ENCODE assay signal across 19 cellular contexts in genomic region chr3:128573707-128574162, GRCh38.
DNase-seq lines count a peak whose midpoint lies in the region; ATAC-seq lines count a peak whose summit lies in the region.
"Had no signal": no experiment of that assay in that cellular context is flagged by ENCODE, and none has a peak within 500 bp of the region (broad histone marks: within the 10 kb centered on the region; RNA-seq: fewer than 3 reads in every experiment).

No MANE protein-coding gene starts in this region.

- POLR2A ChIA-PET in activated CD4-positive, alpha-beta T cell treated with anti-CD3 and anti-CD28 coated beads, Interleukin-2, amount 10 ng/mL, durations not matched to agents 7 days and 5 days (lab: Charles Lee), result no interaction called here

- peak; percentile 15 for DNase-seq in activated CD4-positive, alpha-beta T cell treated with anti-CD3 and anti-CD28 coated beads for 48 hours
- DNase-seq in activated CD4-positive, alpha-beta T cell treated with anti-CD3 and anti-CD28 coated beads, Interleukin-2, amount 10 ng/mL, durations not matched to agents 7 days and 5 days, result no peak
- peak; percentile 28 for DNase-seq in activated naive CD8-positive, alpha-beta T cell treated with anti-CD3 and anti-CD28 coated beads for 36 hours
- DNase-seq in left ventricle myocardium superior, result peak; percentile 52
- DNase-seq in glomerular visceral epithelial cell (ENCODE audit: extremely low spot score), result no peak
- no peak for DNase-seq in kidney tubule cell (ENCODE audit: low spot score)
- no peak for DNase-seq in GM03348 (ENCODE audit: low spot score)
- DNase-seq: adrenal gland; CD4-positive, CD25-positive, alpha-beta regulatory T cell; DMS53; endodermal cell; naive thymus-derived CD4-positive, alpha-beta T cell; NCI-H2081 treated with DMSO at 0.1 percent for 48 hours; NCI-H524; spleen; tibial artery had no signal

- H3K36me3 Mint-ChIP-seq in activated CD4-positive, alpha-beta T cell treated with anti-CD3 and anti-CD28 coated beads, Interleukin-2, amount 10 ng/mL, durations not matched to agents 7 days and 5 days (ENCODE audit: low read depth), result no peaks in the 10 kb centered on the region
- H3K36me3 Mint-ChIP-seq in activated naive CD8-positive, alpha-beta T cell treated with anti-CD3 and anti-CD28 coated beads for 36 hours, result no peaks in the 10 kb centered on the region
- H3K36me3 Mint-ChIP-seq in stimulated activated naive CD8-positive, alpha-beta T cell treated with anti-CD3 and anti-CD28 coated beads, Interleukin-15, Interleukin-2, amounts not matched to agents 100 ng/mL and 50 ng/mL, for 24 hours (ENCODE audit: low read depth), result no peaks in the 10 kb centered on the region
- H3K36me3 Mint-ChIP-seq: CD4-positive, CD25-positive, alpha-beta regulatory T cell; naive thymus-derived CD4-positive, alpha-beta T cell had no signal

- peak; percentile 73 for ATAC-seq in left ventricle myocardium superior

- no peak overlapping the region for H3K27ac Mint-ChIP-seq in activated CD4-positive, alpha-beta T cell treated with anti-CD3 and anti-CD28 coated beads, Interleukin-2, amount 10 ng/mL, durations not matched to agents 7 days and 5 days
- H3K27ac Mint-ChIP-seq in activated naive CD8-positive, alpha-beta T cell treated with anti-CD3 and anti-CD28 coated beads for 36 hours, result peak overlapping the region; percentile 45
- peak overlapping the region; percentile 84 for H3K27ac Mint-ChIP-seq in stimulated activated naive CD8-positive, alpha-beta T cell treated with anti-CD3 and anti-CD28 coated beads, Interleukin-15, Interleukin-2, amounts not matched to agents 100 ng/mL and 50 ng/mL, for 24 hours
- H3K27ac Mint-ChIP-seq: CD4-positive, CD25-positive, alpha-beta regulatory T cell; endodermal cell; progenitor cell of endocrine pancreas had no signal

- CTCF ChIA-PET in activated CD4-positive, alpha-beta T cell treated with anti-CD3 and anti-CD28 coated beads, Interleukin-2, amount 10 ng/mL, durations not matched to agents 7 days and 5 days (lab: Charles Lee), result interaction anchor here (1.1 to 1.5 kb wide), 2 partner anchors 8 to 15 kb away, joined by 3 to 4 read pairs; no protein-coding TSS in a partner anchor

- H3K9me3 Mint-ChIP-seq in activated CD4-positive, alpha-beta T cell treated with anti-CD3 and anti-CD28 coated beads, Interleukin-2, amount 10 ng/mL, durations not matched to agents 7 days and 5 days, result no peaks in the 10 kb centered on the region
- no peaks in the 10 kb centered on the region for H3K9me3 Mint-ChIP-seq in activated naive CD8-positive, alpha-beta T cell treated with anti-CD3 and anti-CD28 coated beads for 36 hours
- no peaks in the 10 kb centered on the region for H3K9me3 Mint-ChIP-seq in stimulated activated naive CD8-positive, alpha-beta T cell treated with anti-CD3 and anti-CD28 coated beads, Interleukin-15, Interleukin-2, amounts not matched to agents 100 ng/mL and 50 ng/mL, for 24 hours
- H3K9me3 Mint-ChIP-seq: activated T-helper 1 cell treated with anti-CD3 and anti-CD28 coated beads, Interleukin-12 subunit alpha, Interleukin-12 subunit beta, Interleukin-2, Interleukin-4 antibody, amounts not matched to agents 30 ng/mL and 10 ng/mL and 1 ng/mL, durations not matched to agents 14 hours and 24 hours and 36 hours; CD4-positive, CD25-positive, alpha-beta regulatory T cell; endodermal cell; naive thymus-derived CD4-positive, alpha-beta T cell had no signal

- H3K27me3 Mint-ChIP-seq in activated CD4-positive, alpha-beta T cell treated with anti-CD3 and anti-CD28 coated beads, Interleukin-2, amount 10 ng/mL, durations not matched to agents 7 days and 5 days, result peaks cover 28% of the 10 kb centered on the region
- H3K27me3 Mint-ChIP-seq in activated naive CD8-positive, alpha-beta T cell treated with anti-CD3 and anti-CD28 coated beads for 36 hours, result peaks cover 26% of the 10 kb centered on the region
- peaks cover 21% of the 10 kb centered on the region for H3K27me3 Mint-ChIP-seq in stimulated activated naive CD8-positive, alpha-beta T cell treated with anti-CD3 and anti-CD28 coated beads, Interleukin-15, Interleukin-2, amounts not matched to agents 100 ng/mL and 50 ng/mL, for 24 hours

- H3K4me3 Mint-ChIP-seq in activated CD4-positive, alpha-beta T cell treated with anti-CD3 and anti-CD28 coated beads, Interleukin-2, amount 10 ng/mL, durations not matched to agents 7 days and 5 days, result no peak overlapping the region
- H3K4me3 Mint-ChIP-seq in activated naive CD8-positive, alpha-beta T cell treated with anti-CD3 and anti-CD28 coated beads for 36 hours, result peak overlapping the region; percentile 34
- H3K4me3 Mint-ChIP-seq in stimulated activated naive CD8-positive, alpha-beta T cell treated with anti-CD3 and anti-CD28 coated beads, Interleukin-15, Interleukin-2, amounts not matched to agents 100 ng/mL and 50 ng/mL, for 24 hours, result peak overlapping the region; percentile 23
- H3K4me3 Mint-ChIP-seq: activated T-helper 1 cell treated with anti-CD3 and anti-CD28 coated beads, Interleukin-12 subunit alpha, Interleukin-12 subunit beta, Interleukin-2, Interleukin-4 antibody, amounts not matched to agents 30 ng/mL and 10 ng/mL and 1 ng/mL, durations not matched to agents 14 hours and 24 hours and 36 hours; endodermal cell; naive thymus-derived CD4-positive, alpha-beta T cell had no signal

- peaks cover 16% of the 10 kb centered on the region for H3K4me1 Mint-ChIP-seq in activated CD4-positive, alpha-beta T cell treated with anti-CD3 and anti-CD28 coated beads, Interleukin-2, amount 10 ng/mL, durations not matched to agents 7 days and 5 days
- peaks cover 18% of the 10 kb centered on the region for H3K4me1 Mint-ChIP-seq in activated naive CD8-positive, alpha-beta T cell treated with anti-CD3 and anti-CD28 coated beads for 36 hours
- peaks cover 20% of the 10 kb centered on the region for H3K4me1 Mint-ChIP-seq in stimulated activated naive CD8-positive, alpha-beta T cell treated with anti-CD3 and anti-CD28 coated beads, Interleukin-15, Interleukin-2, amounts not matched to agents 100 ng/mL and 50 ng/mL, for 24 hours (ENCODE audit: low read depth)

- intact Hi-C loops in left ventricle myocardium superior (cut with micrococcal nuclease), result no loop called here

Comparison
In these comparisons a context has a peak if more than half of its experiments do, and no peak if none do; other contexts are left out.
1. DNase-seq: peak in activated CD4-positive, alpha-beta T cell treated with anti-CD3 and anti-CD28 coated beads for 48 hours (single experiment), activated naive CD8-positive, alpha-beta T cell treated with anti-CD3 and anti-CD28 coated beads for 36 hours (single experiment) and left ventricle myocardium superior (single experiment); none in activated CD4-positive, alpha-beta T cell treated with anti-CD3 and anti-CD28 coated beads, Interleukin-2, amount 10 ng/mL, durations not matched to agents 7 days and 5 days (single experiment), glomerular visceral epithelial cell (single experiment), kidney tubule cell (single experiment) and GM03348 (single experiment).